Comparison of ENCODE assay signal across 8 cellular contexts in genomic region chr13:100088648-100089601, GRCh38.
DNase-seq lines count a peak whose midpoint lies in the region; ATAC-seq, FAIRE-seq and TF ChIP-seq lines count a peak whose summit lies in the region.

A gene with protein sequence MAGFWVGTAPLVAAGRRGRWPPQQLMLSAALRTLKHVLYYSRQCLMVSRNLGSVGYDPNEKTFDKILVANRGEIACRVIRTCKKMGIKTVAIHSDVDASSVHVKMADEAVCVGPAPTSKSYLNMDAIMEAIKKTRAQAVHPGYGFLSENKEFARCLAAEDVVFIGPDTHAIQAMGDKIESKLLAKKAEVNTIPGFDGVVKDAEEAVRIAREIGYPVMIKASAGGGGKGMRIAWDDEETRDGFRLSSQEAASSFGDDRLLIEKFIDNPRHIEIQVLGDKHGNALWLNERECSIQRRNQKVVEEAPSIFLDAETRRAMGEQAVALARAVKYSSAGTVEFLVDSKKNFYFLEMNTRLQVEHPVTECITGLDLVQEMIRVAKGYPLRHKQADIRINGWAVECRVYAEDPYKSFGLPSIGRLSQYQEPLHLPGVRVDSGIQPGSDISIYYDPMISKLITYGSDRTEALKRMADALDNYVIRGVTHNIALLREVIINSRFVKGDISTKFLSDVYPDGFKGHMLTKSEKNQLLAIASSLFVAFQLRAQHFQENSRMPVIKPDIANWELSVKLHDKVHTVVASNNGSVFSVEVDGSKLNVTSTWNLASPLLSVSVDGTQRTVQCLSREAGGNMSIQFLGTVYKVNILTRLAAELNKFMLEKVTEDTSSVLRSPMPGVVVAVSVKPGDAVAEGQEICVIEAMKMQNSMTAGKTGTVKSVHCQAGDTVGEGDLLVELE (plus strand): TSS chr13:100089093. CDS start chr13:100089121, 28 bp downstream.

- no peak for TF ChIP-seq CTCF in WI38 (IDR thresholded peaks at IDR 0.05; ENCODE audit: low read depth, low read length)
- TF ChIP-seq CTCF in cardiac fibroblast (IDR thresholded peaks at IDR 0.05; ENCODE audit: low read depth, low read length), result no peak

- peak; percentile 66 for DNase-seq in NCI-H2196 (lab: John Stamatoyannopoulos, UW; ENCODE audit: unreplicated experiment)
- peak; percentile 90 to 95 for DNase-seq in cardiac fibroblast (ENCODE audit: low read depth in 2 of 2)
- DNase-seq in iPS-NIHi11 (ENCODE audit: low spot score), result peak; percentile 99

- ATAC-seq in GM18520 (IDR thresholded peaks at IDR 0.05; ENCODE audit: unreplicated experiment), result peak; percentile 94
- peak; percentile 70 for ATAC-seq in HG03060 (IDR thresholded peaks at IDR 0.05; ENCODE audit: low read depth, unreplicated experiment)

- H3K27ac ChIP-seq in skin epidermis, result peak within 1 kb of the TSS; percentile 25 to 88 (median 75)

- FAIRE-seq in A204.1 (lab: Jason Lieb, UNC), result peak; percentile 94

- peak within 1 kb of the TSS; percentile 96 for H3K4me3 ChIP-seq in WI38 (ENCODE audit: low read depth, low read length)
- peak within 1 kb of the TSS; percentile 84 to 93 for H3K4me3 ChIP-seq in cardiac fibroblast (replicated peaks in 1 of 2; ENCODE audit: low read depth in 2 of 2, low read length in 2 of 2)
- H3K4me3 ChIP-seq in skin epidermis, result peak within 1 kb of the TSS; percentile 71 to 99 (median 83)

Comparison
In these comparisons a context has a peak if more than half of its experiments do, and no peak if none do; other contexts are left out.
1. Peak in every context shown above with its lines: DNase-seq, ATAC-seq, H3K4me3 ChIP-seq and H3K27ac ChIP-seq.